7 cellular contexts compared by ENCODE assay signal in the genomic region with DNA sequence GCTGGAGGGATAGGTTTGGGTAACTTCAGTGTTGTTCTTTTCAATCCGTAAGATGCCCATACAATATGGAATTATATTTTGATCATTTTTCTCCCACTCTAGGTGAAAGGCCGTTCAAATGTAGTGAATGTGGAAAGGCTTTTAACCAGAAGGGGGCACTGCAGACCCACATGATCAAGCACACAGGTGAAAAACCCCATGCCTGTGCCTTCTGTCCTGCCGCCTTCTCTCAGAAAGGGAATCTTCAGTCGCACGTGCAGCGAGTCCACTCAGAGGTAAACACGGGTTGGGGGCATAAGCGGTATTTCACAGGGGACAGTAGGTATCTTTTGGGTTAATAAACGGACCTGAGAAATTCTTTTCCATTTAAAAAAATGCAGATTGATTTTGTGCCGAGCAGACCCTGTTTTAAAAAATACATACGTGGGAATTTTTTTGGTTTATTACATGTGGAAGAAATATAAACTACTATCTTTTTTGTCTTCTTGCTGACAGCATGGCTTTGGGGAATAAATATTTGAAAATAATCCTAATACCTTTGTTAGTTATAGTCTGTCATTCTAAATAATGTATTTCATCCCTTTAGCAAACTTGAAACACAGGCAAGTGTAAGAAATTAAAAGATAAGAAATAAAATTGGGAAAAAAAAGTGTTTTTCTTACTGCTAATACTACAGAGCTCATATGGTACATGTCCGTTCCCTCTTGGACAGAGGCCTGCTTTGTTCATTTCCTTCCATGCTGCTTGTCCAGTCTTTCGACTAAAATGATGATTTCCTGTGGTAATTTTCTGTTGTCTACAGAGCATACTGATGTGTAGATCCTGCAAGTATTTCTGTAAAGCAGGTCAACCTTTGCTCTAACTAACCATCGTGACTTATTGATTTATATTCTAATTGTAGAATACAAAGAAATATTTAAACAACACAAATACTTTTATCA. TPM values are rescaled to one million over a fixed set of nuclear protein-coding genes. Genes with fewer than 3 reads are reported as not detected.
DNase-seq lines count a peak whose midpoint lies in the region; ATAC-seq and TF ChIP-seq lines count a peak whose summit lies in the region.

No MANE protein-coding gene starts in this region.

- no peak for TF ChIP-seq EP300 in gastroesophageal sphincter (IDR thresholded peaks at IDR 0.05)

- H3K27me3 Mint-ChIP-seq in H9 (ENCODE audit: low read depth) = no peaks in the 10 kb centered on the region

- H2BK20ac ChIP-seq in H9 (ENCODE audit: low read depth, low read length, poor library complexity, severe bottlenecking) = no peak overlapping the region

- no peak overlapping the region for H3K4ac ChIP-seq in H9 (ENCODE audit: low read depth, low read length)

- no peak overlapping the region for H4K8ac ChIP-seq in H9 (replicated peaks; ENCODE audit: insufficient read length, low read depth, low read length)

- no peaks in the 10 kb centered on the region for H3K27me3 ChIP-seq in H9 (ENCODE audit: insufficient read depth, low read length)
- no peaks in the 10 kb centered on the region for H3K27me3 ChIP-seq in gastroesophageal sphincter

- H2BK5ac ChIP-seq in H9 (ENCODE audit: insufficient read length, low read length) = no peak overlapping the region

- H3K9me3 ChIP-seq in H9 (ENCODE audit: control insufficient read depth, low read depth, low read length) (no peaks in the 10 kb centered on the region), gastroesophageal sphincter (no peaks in the 10 kb centered on the region)

- no peaks in the 10 kb centered on the region for H3K79me1 ChIP-seq in H9 (ENCODE audit: insufficient read depth, low read depth, low read length, poor library complexity, severe bottlenecking)

- peak overlapping the region in 1 of 3 experiments; percentile 82; a peak in 1 of 7 replicates for H3K27ac Mint-ChIP-seq in H9

- H3K18ac ChIP-seq in H9 (ENCODE audit: insufficient read length, low read depth, low read length) = no peak overlapping the region

- H3K14ac ChIP-seq in H9 (ENCODE audit: insufficient read depth, low read length) = no peak overlapping the region

- DNase-seq in ELR (ENCODE audit: low read depth) = peak; percentile 53
- peak; percentile 65 for DNase-seq in H9
- DNase-seq in NCI-H2029 treated with DMSO at 0.1 percent for 48 hours (lab: John Stamatoyannopoulos, UW) = peak; percentile 11
- peak; percentile 46 to 57 for DNase-seq in activated CD4-positive, alpha-beta T cell treated with anti-CD3 and anti-CD28 coated beads, Interleukin-2, amount 50 U/mL, for 48 hours
- peak; percentile 10 for DNase-seq in pulmonary artery endothelial cell (ENCODE audit: low read depth, low spot score)
- no peak for DNase-seq in HCEC 1CT

- H2AK5ac ChIP-seq in H9 (ENCODE audit: insufficient read length, low read length) = no peak overlapping the region

- no peak overlapping the region for H3K4me3 Mint-ChIP-seq in H9

- no peaks in the 10 kb centered on the region for H3K4me1 ChIP-seq in H9 (ENCODE audit: insufficient read depth, low read length)
- no peaks in the 10 kb centered on the region for H3K4me1 ChIP-seq in gastroesophageal sphincter

- no peak overlapping the region for H3K23ac ChIP-seq in H9 (ENCODE audit: insufficient read length, low read depth, low read length)

- no peaks in the 10 kb centered on the region for H3K79me2 ChIP-seq in H9 (ENCODE audit: insufficient read depth, low read length)

- H4K91ac ChIP-seq in H9 (ENCODE audit: insufficient read length, low read depth, low read length) = no peak overlapping the region

- no peak overlapping the region for H3K4me3 ChIP-seq in gastroesophageal sphincter

- no peak overlapping the region for H3T11ph ChIP-seq in H9 (ENCODE audit: low read length)

- peaks cover 0 to 38% (median 12%) of the 10 kb centered on the region in 3 experiments; a peak in 6 of 7 replicates for H3K36me3 Mint-ChIP-seq in H9 (ENCODE audit: insufficient read depth in 1 of 3, low read depth in 3 of 3)

- TF ChIP-seq POLR2A in gastroesophageal sphincter (IDR thresholded peaks at IDR 0.05) = no peak

- no peak overlapping the region for H2AFZ ChIP-seq in H9 (ENCODE audit: low read length)

- no peak overlapping the region for H3K4me2 ChIP-seq in H9 (ENCODE audit: insufficient read depth, insufficient read length, low read length)

- TF ChIP-seq CTCF in H9 (conservative IDR thresholded peaks at IDR 0.05) = peak; percentile 91
- peak; percentile 31 to 57 (median 46) for TF ChIP-seq CTCF in gastroesophageal sphincter (IDR thresholded peaks at IDR 0.05)

- no peak overlapping the region for H2BK12ac ChIP-seq in H9 (ENCODE audit: insufficient read length, low read depth, low read length)

- H3K27ac ChIP-seq in H9 (ENCODE audit: insufficient read length, low read depth, low read length) = no peak overlapping the region
- H3K27ac ChIP-seq in gastroesophageal sphincter = no peak overlapping the region

- H3K9ac ChIP-seq in H9 (ENCODE audit: extremely low read depth, insufficient read length, low read length) = no peak overlapping the region

- H3K23me2 ChIP-seq in H9 (ENCODE audit: insufficient read length, low read depth, low read length, poor library complexity, severe bottlenecking) = no peaks in the 10 kb centered on the region

- WGBS in H9 (ENCODE audit: extremely low coverage, insufficient read length, low lambda C conversion rate) = no CpG with 5 or more reads among the region's 14 CpGs
- WGBS in gastroesophageal sphincter (ENCODE audit: low coverage in 1 of 2), 2 donors = 56 to 63% methylated on average over 9 to 13 of the region's 14 CpGs

- no peak overlapping the region for H2BK120ac ChIP-seq in H9 (ENCODE audit: low read depth, low read length, poor library complexity, severe bottlenecking)

- H3K56ac ChIP-seq in H9 (ENCODE audit: insufficient read length, low read depth, low read length) = no peak overlapping the region

- H3K4me1 Mint-ChIP-seq in H9 = peaks cover 8 to 12% of the 10 kb centered on the region in 2 experiments; a peak in 3 of 4 replicates

- no peak overlapping the region for H2BK15ac ChIP-seq in H9 (ENCODE audit: low read depth, low read length)

- ATAC-seq in gastroesophageal sphincter = no peak

- no peak overlapping the region for H4K5ac ChIP-seq in H9 (ENCODE audit: insufficient read length, low read depth, low read length)

- no peaks in the 10 kb centered on the region for H4K20me1 ChIP-seq in H9 (ENCODE audit: control insufficient read depth, insufficient read depth, insufficient read length)

- H3K9me3 Mint-ChIP-seq in H9 = no peaks in the 10 kb centered on the region; a peak in 1 of 5 replicates

- H3K36me3 ChIP-seq in gastroesophageal sphincter = peaks cover 0 to 72% of the 10 kb centered on the region in 2 donors

RNA-seq across cellular contexts. Expression of a gene that starts 53.3 kb away (rescaled TPM):
- total RNA-seq in H9 (2021) = 16.0 and 17.7 TPM in 2 replicates
- total RNA-seq in gastroesophageal sphincter = 10 to 100 TPM in 3 of 4 donors, 1 to 10 TPM in 1; 8.5 to 26.8 (median 16.8) TPM
- 5.5 and 8.4 TPM in 2 replicates for total RNA-seq in pulmonary artery endothelial cell
